ENCODE assay signal across 1 cellular context in genomic region chr9:134656334-134657034, GRCh38.
TF ChIP-seq lines count a peak whose summit lies in the region.

No MANE protein-coding gene starts in this region.

TF ChIP-seq in HepG2, 621 proteins besides CTCF, POLR2A, EP300 and RAD21 (continued from another document):
- TF ChIP-seq IRF1 (CRISPR knock-in tag; IDR thresholded peaks at IDR 0.05; ENCODE audit: low read depth) (no peak), YY1 (IDR thresholded peaks at IDR 0.05; ENCODE audit: insufficient read depth, insufficient replicate concordance, low read depth, low read length) (no peak), WIZ (CRISPR knock-in tag; IDR thresholded peaks at IDR 0.05) (no peak)
TF ChIP-seq in HepG2: peak in this region for 2.
